1 cellular context compared by ENCODE assay signal in genomic region chr14:76154539-76155126, GRCh38.
TF ChIP-seq lines count a peak whose summit lies in the region.

No MANE protein-coding gene starts in this region.

TF ChIP-seq in H1, 55 proteins besides CTCF, POLR2A, EP300 and RAD21:
- TF ChIP-seq BACH1 (IDR thresholded peaks at IDR 0.05; ENCODE audit: low read length) (no peak), YY1 (IDR thresholded peaks at IDR 0.05; ENCODE audit: low read depth, low read length) (no peak), KDM1A (IDR thresholded peaks at IDR 0.05; ENCODE audit: borderline replicate concordance, low read length) (no peak), KDM5A (IDR thresholded peaks at IDR 0.05; ENCODE audit: low read length) (no peak), MAFK (IDR thresholded peaks at IDR 0.05; ENCODE audit: low read depth, low read length) (no peak), BCL11A (IDR thresholded peaks at IDR 0.05; ENCODE audit: low read depth in 2 of 2, low read length in 2 of 2) (no peak), RFX5 (IDR thresholded peaks at IDR 0.05; ENCODE audit: borderline replicate concordance, low read depth, low read length) (no peak)
